In the genomic region with DNA sequence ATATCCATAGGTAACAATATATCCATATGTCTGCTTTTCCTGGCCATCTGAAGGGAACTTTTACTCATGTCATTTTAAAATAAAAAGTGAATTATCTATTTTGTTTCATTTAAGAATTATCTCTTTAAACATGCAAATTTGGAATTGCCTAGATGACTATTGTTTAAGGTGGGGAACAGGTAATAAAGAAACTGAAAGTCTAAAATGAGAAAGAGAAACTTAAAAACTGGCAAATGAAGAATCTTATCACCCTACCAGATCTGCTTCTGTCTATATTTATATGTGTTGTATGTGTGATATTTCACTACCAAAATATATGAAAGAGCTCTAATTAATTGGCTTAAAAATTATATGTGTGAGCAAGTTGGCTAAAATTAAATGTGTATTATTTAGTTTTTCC, we compare ENCODE assay signal across 25 cellular contexts.
DNase-seq lines count a peak whose midpoint lies in the region; ATAC-seq, FAIRE-seq and TF ChIP-seq lines count a peak whose summit lies in the region.
"Had no signal": no experiment of that assay in that cellular context is flagged by ENCODE, and none has a peak within 500 bp of the region (broad histone marks: within the 10 kb centered on the region; RNA-seq: fewer than 3 reads in every experiment).

No MANE protein-coding gene starts in this region.

- H3K4me3 Mint-ChIP-seq in progenitor cell of endocrine pancreas (ENCODE audit: low read depth), result no peak overlapping the region
- H3K4me3 Mint-ChIP-seq: CD4-positive, alpha-beta memory T cell; T-helper 2 cell treated with Interferon-gamma antibody and Interleukin-4, amounts not matched to agents 5 μg/mL and 100 μg/mL, for 36 hours had no signal

- peaks cover 2% of the 10 kb centered on the region for H3K36me3 Mint-ChIP-seq in progenitor cell of endocrine pancreas (ENCODE audit: insufficient read depth)
- H3K36me3 Mint-ChIP-seq: CD4-positive, alpha-beta memory T cell had no signal

- no peak for TF ChIP-seq CTCF in progenitor cell of endocrine pancreas (IDR thresholded peaks at IDR 0.05; ENCODE audit: unreplicated experiment)

- FAIRE-seq in H54 (lab: Jason Lieb, UNC), result no peak

- no peak overlapping the region for H3K27ac Mint-ChIP-seq in progenitor cell of endocrine pancreas
- H3K27ac Mint-ChIP-seq: CD4-positive, alpha-beta memory T cell; T-helper 2 cell treated with Interferon-gamma antibody and Interleukin-4, amounts not matched to agents 5 μg/mL and 100 μg/mL, for 36 hours had no signal

- ATAC-seq in GM18868 (IDR thresholded peaks at IDR 0.05; ENCODE audit: unreplicated experiment) (peak; percentile 74), HG02678 (IDR thresholded peaks at IDR 0.05; ENCODE audit: unreplicated experiment) (peak; percentile 43), HG03520 (IDR thresholded peaks at IDR 0.05; ENCODE audit: unreplicated experiment) (peak; percentile 54)

- peaks cover 37% of the 10 kb centered on the region for H3K9me3 Mint-ChIP-seq in progenitor cell of endocrine pancreas (ENCODE audit: low read depth)

- TF ChIP-seq POLR2A in H54 (IDR thresholded peaks at IDR 0.05; ENCODE audit: low read depth, low read length), result no peak

- DNase-seq in H54 (ENCODE audit: insufficient read length, low spot score), result no peak
- DNase-seq in progenitor cell of endocrine pancreas (ENCODE audit: low spot score, unreplicated experiment), result no peak
- no peak for DNase-seq in medulla oblongata (ENCODE audit: extremely low spot score)
- DNase-seq in SW 1271 (lab: John Stamatoyannopoulos, UW), result no peak
- DNase-seq: C1 segment of cervical spinal cord; CD4-positive, alpha-beta memory T cell; COR-L47; DMS53; H7; IMR-90; KG1; MG63; NCI-H1048; NCI-H1417; NCI-H1694; NCI-H2029 treated with DMSO at 0.1 percent for 48 hours; NCI-H2227 treated with DMSO at 0.1 percent for 48 hours; NCI-H526 treated with DMSO at 0.1 percent for 48 hours; Right ventricle myocardium superior; RPMI8226; T-helper 1 cell had no signal

- peaks cover 5% of the 10 kb centered on the region for H3K4me1 Mint-ChIP-seq in progenitor cell of endocrine pancreas (ENCODE audit: low read depth)
- H3K4me1 Mint-ChIP-seq: CD4-positive, alpha-beta memory T cell had no signal

- H3K27me3 Mint-ChIP-seq in progenitor cell of endocrine pancreas, result no peaks in the 10 kb centered on the region
- H3K27me3 Mint-ChIP-seq: CD4-positive, alpha-beta memory T cell had no signal
